In genomic region chr12:108858399-108859074, GRCh38 we compare ENCODE assay signal across 8 cellular contexts. TPM values are rescaled to one million over a fixed set of nuclear protein-coding genes. Genes with fewer than 3 reads are reported as not detected.
A peak's percentile ranks its signal among the peaks of the same experiment; 100 is the strongest.
DNase-seq lines count a peak whose midpoint lies in the region; ATAC-seq and TF ChIP-seq lines count a peak whose summit lies in the region.

No MANE protein-coding gene starts in this region.

- peak overlapping the region; percentile 62 for H3K4me3 ChIP-seq in GM06990 (replicated peaks; ENCODE audit: low read depth, low read length)
- peak overlapping the region; percentile 83; the same call in 1 of the 2 replicates for H3K4me3 ChIP-seq in PC-9
- H3K4me3 ChIP-seq in esophagus muscularis mucosa, result peak overlapping the region; percentile 63 to 82 (median 79)
- peak overlapping the region; percentile 9 for H3K4me3 ChIP-seq in rectal smooth muscle tissue (ENCODE audit: low read length)

- H3K27me3 ChIP-seq in GM06990 (replicated peaks; ENCODE audit: control insufficient read depth, insufficient read depth, low read length) (no peaks in the 10 kb centered on the region), PC-9 (ENCODE audit: insufficient read depth, low read depth) (no peaks in the 10 kb centered on the region), esophagus muscularis mucosa (no peaks in the 10 kb centered on the region), rectal smooth muscle tissue (ENCODE audit: control insufficient read depth, insufficient read depth, low read length) (no peaks in the 10 kb centered on the region)

- no peak for TF ChIP-seq EP300 in esophagus muscularis mucosa (IDR thresholded peaks at IDR 0.05)

- intact Hi-C loops in PC-9 (cut with micrococcal nuclease; ENCODE audit: unreplicated experiment), result loop anchor here (2.0 to 5.0 kb wide), 3 partner anchors 92 to 194 kb away; partner anchors contain the start of genes CORO1C and USP30
- intact Hi-C loops in esophagus muscularis mucosa (cut with DNase I), result no loop called here

- H2AFZ ChIP-seq in PC-9, result 0 out of 2 replicates have a peak overlapping the region, but pooled peaks have one; percentile 83

- DNase-seq in GM06990 (ENCODE audit: extremely low read depth, insufficient read length) (no peak), PC-9 (no peak), esophagus muscularis mucosa (ENCODE audit: extremely low spot score) (no peak), left lobe of liver (ENCODE audit: low spot score) (no peak), GM20000 (ENCODE audit: low spot score) (no peak)

- H3K79me2 ChIP-seq in PC-9 (ENCODE audit: low read depth), result peaks cover 34% of the 10 kb centered on the region

- H3K4me2 ChIP-seq in PC-9, result peak overlapping the region; percentile 74

- POLR2A ChIA-PET in PC-9 (lab: Charles Lee; ENCODE audit: unreplicated experiment), result interaction anchor here (0.6 kb wide), 1 partner anchor 20 kb away, joined by 3 read pairs; no protein-coding TSS in a partner anchor

- no peak for TF ChIP-seq POLR2A in esophagus muscularis mucosa (IDR thresholded peaks at IDR 0.05; ENCODE audit: low read depth)

- CTCF ChIA-PET in PC-9 (lab: Charles Lee), result interaction anchor here (0.6 kb wide), 1 partner anchor 26 kb away, joined by 3 read pairs; no protein-coding TSS in a partner anchor

- peaks cover 38% of the 10 kb centered on the region for H3K4me1 ChIP-seq in PC-9 (replicated peaks; ENCODE audit: insufficient read depth)
- peaks cover 41 to 53% (median 51%) of the 10 kb centered on the region in 4 donors for H3K4me1 ChIP-seq in esophagus muscularis mucosa
- H3K4me1 ChIP-seq in rectal smooth muscle tissue (ENCODE audit: control insufficient read depth, insufficient read depth, low read length), result peaks cover 15% of the 10 kb centered on the region

- TF ChIP-seq CTCF in GM06990 (IDR thresholded peaks at IDR 0.05; ENCODE audit: insufficient read depth, low read length, poor library complexity, severe bottlenecking) (no peak), PC-9 (conservative IDR thresholded peaks at IDR 0.05) (no peak), esophagus muscularis mucosa (IDR thresholded peaks at IDR 0.05) (no peak), GM20000 (IDR thresholded peaks at IDR 0.05; ENCODE audit: extremely low read depth, missing control alignments) (no peak)

- no TSS peak for BruUV-seq in PC-9 (replicated peaks; lab: Mats Ljungman, UMichigan)

- WGBS in esophagus muscularis mucosa, result 27% methylated on average over 14 of the region's 16 CpGs

- H3K9me2 ChIP-seq in PC-9 (ENCODE audit: insufficient read depth), result no peaks in the 10 kb centered on the region

- peaks cover 27% of the 10 kb centered on the region for H3F3A ChIP-seq in PC-9 (ENCODE audit: insufficient read depth, low read depth)

- no peaks in the 10 kb centered on the region; the same call in 1 of the 2 replicates for H3K36me3 ChIP-seq in GM06990 (ENCODE audit: control insufficient read depth, insufficient read depth, low read length)
- H3K36me3 ChIP-seq in PC-9 (ENCODE audit: low read depth), result no peaks in the 10 kb centered on the region
- H3K36me3 ChIP-seq in esophagus muscularis mucosa, result no peaks in the 10 kb centered on the region
- H3K36me3 ChIP-seq in rectal smooth muscle tissue (ENCODE audit: control insufficient read depth, insufficient read depth, low read length), result no peaks in the 10 kb centered on the region

- H3K9me3 ChIP-seq in PC-9 (ENCODE audit: insufficient read depth, low read depth) (no peaks in the 10 kb centered on the region), esophagus muscularis mucosa (no peaks in the 10 kb centered on the region)

- H3K27ac ChIP-seq in PC-9, result no peak overlapping the region
- H3K27ac ChIP-seq in esophagus muscularis mucosa (replicated peaks in 1 of 4), result peak overlapping the region; percentile 90 to 96 (median 92)
- H3K27ac ChIP-seq in rectal smooth muscle tissue (ENCODE audit: low read depth, low read length), result no peak overlapping the region

- no peak overlapping the region for H3K9ac ChIP-seq in rectal smooth muscle tissue (ENCODE audit: low read length)

- no peaks in the 10 kb centered on the region for H4K20me1 ChIP-seq in PC-9 (ENCODE audit: insufficient read depth)

- ATAC-seq in left lobe of liver (no peak), HG02763 (IDR thresholded peaks at IDR 0.05; ENCODE audit: unreplicated experiment) (no peak), HG03039 (IDR thresholded peaks at IDR 0.05; ENCODE audit: unreplicated experiment) (no peak)

RNA-seq across cellular contexts. Expression of gene SSH1, which starts 1.2 kb away (rescaled TPM):
- 54.5 and 62.1 TPM in 2 replicates for total RNA-seq in PC-9 (2021)
- 10 to 100 TPM; 14.1 to 40.9 (median 28.7) TPM for total RNA-seq in esophagus muscularis mucosa
- total RNA-seq in left lobe of liver, result 18.9 TPM

RNA-seq across cellular contexts. Expression of gene DAO, which starts 21.4 kb away (rescaled TPM):
- not detected in 2 replicates for total RNA-seq in PC-9 (2021)
- total RNA-seq in esophagus muscularis mucosa, result not detected
- total RNA-seq in left lobe of liver, result 65.3 TPM

Comparison
In these comparisons a context has a peak if more than half of its experiments do, and no peak if none do; other contexts are left out.
1. H3K4me3 ChIP-seq: peak in every context shown above with its lines; median percentile 83 in PC-9; 79 in esophagus muscularis mucosa; 62 in GM06990; 9 in rectal smooth muscle tissue.
2. H3K27ac ChIP-seq: peak in esophagus muscularis mucosa (4 of 4); none in PC-9 (single experiment) and rectal smooth muscle tissue (single experiment).
3. RNA of gene DAO, which starts 21.4 kb away (total RNA-seq): 65.3 TPM in left lobe of liver (single experiment); not detected in PC-9 and not detected in esophagus muscularis mucosa; every median in the first group is over 10 times any median in the second.